ENCODE assay signal across 39 cellular contexts in the genomic region with DNA sequence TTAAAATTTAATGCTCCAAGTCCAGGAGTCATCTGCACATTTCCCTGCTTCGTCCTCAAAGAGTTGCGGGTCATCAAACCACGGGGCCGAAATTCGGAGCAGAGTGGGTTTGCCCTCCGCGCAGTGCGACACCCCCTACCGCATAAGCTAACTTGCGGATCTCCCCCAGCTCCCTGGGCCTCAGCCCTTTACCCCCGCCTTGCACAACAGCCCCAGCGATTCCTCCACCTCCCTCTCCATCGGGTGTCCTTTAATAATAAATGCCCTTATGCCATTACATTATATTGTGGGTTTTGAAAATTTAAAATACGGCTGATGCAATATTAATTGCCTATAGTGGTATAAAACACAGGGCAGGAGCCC. TPM values are rescaled to one million over a fixed set of nuclear protein-coding genes. Genes with fewer than 3 reads are reported as not detected.
"Had no signal": no experiment of that assay in that cellular context is flagged by ENCODE, and none has a peak within 500 bp of the region (broad histone marks: within the 10 kb centered on the region; RNA-seq: fewer than 3 reads in every experiment).

No MANE protein-coding gene starts in this region.

- H3K9me3 Mint-ChIP-seq: activated CD4-positive, alpha-beta memory T cell treated with anti-CD3 and anti-CD28 coated beads for 36 hours; activated naive CD4-positive, alpha-beta T cell treated with anti-CD3 and anti-CD28 coated beads for 36 hours; activated naive CD4-positive, alpha-beta T cell treated with anti-CD3 and anti-CD28 coated beads, Interleukin-2, amount 50 U/mL, for 24 hours; activated naive CD8-positive, alpha-beta T cell treated with anti-CD3 and anti-CD28 coated beads, Interleukin-2, amount 50 U/mL, for 24 hours; activated T-helper 1 cell treated with anti-CD3 and anti-CD28 coated beads, Interleukin-12 subunit alpha, Interleukin-12 subunit beta, Interleukin-2, Interleukin-4 antibody, amounts not matched to agents 30 ng/mL and 10 ng/mL and 1 ng/mL, durations not matched to agents 14 hours and 24 hours and 36 hours; activated T-helper 2 cell treated with anti-CD3 and anti-CD28 coated beads, Interferon-gamma antibody, Interleukin-2, Interleukin-4, amounts not matched to agents 10 μg/mL and 5 μg/mL and 100 μg/mL, durations not matched to agents 14 hours and 24 hours and 36 hours; T-helper 2 cell treated with Interferon-gamma antibody and Interleukin-4, amounts not matched to agents 5 μg/mL and 100 μg/mL, for 36 hours had no signal

- H3K36me3 Mint-ChIP-seq: activated naive CD4-positive, alpha-beta T cell treated with anti-CD3 and anti-CD28 coated beads, Interleukin-2, amount 50 U/mL, for 24 hours; activated naive CD8-positive, alpha-beta T cell treated with anti-CD3 and anti-CD28 coated beads for 36 hours had no signal

- FAIRE-seq: colon, frontal cortex had no signal

- H3K36me3 ChIP-seq: adrenal gland, esophagus squamous epithelium, heart left ventricle, WERI-Rb-1 had no signal

- H3K4me3 Mint-ChIP-seq: activated CD4-positive, alpha-beta memory T cell treated with anti-CD3 and anti-CD28 coated beads for 36 hours; activated CD4-positive, alpha-beta T cell treated with anti-CD3 and anti-CD28 coated beads for 36 hours; activated CD4-positive, alpha-beta T cell treated with anti-CD3 and anti-CD28 coated beads, Interleukin-2, amount 10 ng/mL, durations not matched to agents 24 days and 14 days; activated CD8-positive, alpha-beta memory T cell treated with anti-CD3 and anti-CD28 coated beads, Interleukin-2, amount 10 ng/mL, durations not matched to agents 7 days and 5 days; activated CD8-positive, alpha-beta T cell treated with anti-CD3 and anti-CD28 coated beads, Interleukin-2, amount 10 ng/mL, durations not matched to agents 7 days and 5 days; activated naive CD4-positive, alpha-beta T cell treated with anti-CD3 and anti-CD28 coated beads for 36 hours; activated naive CD4-positive, alpha-beta T cell treated with anti-CD3 and anti-CD28 coated beads, Interleukin-2, amount 50 U/mL, for 24 hours; activated naive CD8-positive, alpha-beta T cell treated with anti-CD3 and anti-CD28 coated beads for 36 hours; activated naive CD8-positive, alpha-beta T cell treated with anti-CD3 and anti-CD28 coated beads, Interleukin-2, amount 50 U/mL, for 24 hours; activated T-helper 1 cell treated with anti-CD3 and anti-CD28 coated beads, Interleukin-12 subunit alpha, Interleukin-12 subunit beta, Interleukin-2, Interleukin-4 antibody, amounts not matched to agents 30 ng/mL and 10 ng/mL and 1 ng/mL, durations not matched to agents 14 hours and 24 hours and 36 hours; effector memory CD8-positive, alpha-beta T cell; T-helper 17 cell; T-helper 2 cell treated with Interferon-gamma antibody and Interleukin-4, amounts not matched to agents 5 μg/mL and 100 μg/mL, for 36 hours had no signal

- H3K9me3 ChIP-seq: adrenal gland, body of pancreas, esophagus squamous epithelium, heart left ventricle had no signal

- H3K27ac ChIP-seq: adrenal gland, body of pancreas, epithelial cell of prostate, esophagus squamous epithelium, heart left ventricle, WERI-Rb-1 had no signal

- H3K4me3 ChIP-seq: adrenal gland, body of pancreas, esophagus squamous epithelium, heart left ventricle had no signal

- DNase-seq: activated CD4-positive, alpha-beta memory T cell treated with anti-CD3 and anti-CD28 coated beads for 36 hours; activated CD4-positive, alpha-beta T cell treated with anti-CD3 and anti-CD28 coated beads for 36 hours; activated CD4-positive, CD25-positive, alpha-beta regulatory T cell; activated CD4-positive, CD25-positive, alpha-beta regulatory T cell treated with anti-CD3 and anti-CD28 coated beads, Interleukin-2, amount 50 U/mL, for 72 hours; activated CD8-positive, alpha-beta memory T cell treated with anti-CD3 and anti-CD28 coated beads, Interleukin-2, amount 10 ng/mL, durations not matched to agents 7 days and 5 days; activated CD8-positive, alpha-beta memory T cell treated with anti-CD3 and anti-CD28 coated beads, Interleukin-2, amount 50 U/mL, for 4 hours; activated CD8-positive, alpha-beta T cell treated with anti-CD3 and anti-CD28 coated beads, Interleukin-2, amount 10 ng/mL, durations not matched to agents 7 days and 5 days; activated effector memory CD4-positive, alpha-beta T cell treated with anti-CD3 and anti-CD28 coated beads, Interleukin-2, amount 50 U/mL, for 16 hours; activated naive CD4-positive, alpha-beta T cell treated with anti-CD3 and anti-CD28 coated beads for 36 hours; activated naive CD8-positive, alpha-beta T cell treated with anti-CD3 and anti-CD28 coated beads for 36 hours; activated naive CD8-positive, alpha-beta T cell treated with anti-CD3 and anti-CD28 coated beads, Interleukin-2, amount 50 U/mL, for 24 hours; activated T-cell treated with anti-CD3 and anti-CD28 coated beads, Interleukin-2, amount 50 U/mL, for 1 hour; activated T-cell treated with anti-CD3 and anti-CD28 coated beads, Interleukin-2, amount 50 U/mL, for 48 hours; adrenal gland; amygdala; aorta; body of pancreas; caudate nucleus; cortex of kidney; dermis blood vessel endothelial cell; effector CD4-positive, alpha-beta T cell; effector memory CD8-positive, alpha-beta T cell; esophagus squamous epithelium; heart left ventricle; T-helper 1 cell; T-helper 17 cell; T1000; WERI-Rb-1 had no signal

- ATAC-seq: activated CD4-positive, alpha-beta T cell treated with anti-CD3 and anti-CD28 coated beads for 36 hours; activated CD8-positive, alpha-beta memory T cell treated with anti-CD3 and anti-CD28 coated beads, Interleukin-2, amount 10 ng/mL, durations not matched to agents 7 days and 5 days; activated CD8-positive, alpha-beta T cell treated with anti-CD3 and anti-CD28 coated beads, Interleukin-2, amount 10 ng/mL, durations not matched to agents 7 days and 5 days; activated naive CD8-positive, alpha-beta T cell treated with anti-CD3 and anti-CD28 coated beads, Interleukin-2, amount 50 U/mL, for 24 hours; body of pancreas; effector memory CD8-positive, alpha-beta T cell; heart left ventricle; T-helper 17 cell had no signal

- H3K27ac Mint-ChIP-seq: activated CD4-positive, alpha-beta memory T cell treated with anti-CD3 and anti-CD28 coated beads for 36 hours; activated CD4-positive, alpha-beta T cell treated with anti-CD3 and anti-CD28 coated beads for 36 hours; activated CD4-positive, alpha-beta T cell treated with anti-CD3 and anti-CD28 coated beads, Interleukin-2, amount 10 ng/mL, durations not matched to agents 24 days and 14 days; activated CD8-positive, alpha-beta memory T cell treated with anti-CD3 and anti-CD28 coated beads, Interleukin-2, amount 10 ng/mL, durations not matched to agents 7 days and 5 days; activated CD8-positive, alpha-beta T cell treated with anti-CD3 and anti-CD28 coated beads, Interleukin-2, amount 10 ng/mL, durations not matched to agents 7 days and 5 days; activated naive CD4-positive, alpha-beta T cell treated with anti-CD3 and anti-CD28 coated beads for 36 hours; activated naive CD4-positive, alpha-beta T cell treated with anti-CD3 and anti-CD28 coated beads, Interleukin-2, amount 50 U/mL, for 24 hours; activated naive CD8-positive, alpha-beta T cell treated with anti-CD3 and anti-CD28 coated beads for 36 hours; activated naive CD8-positive, alpha-beta T cell treated with anti-CD3 and anti-CD28 coated beads, Interleukin-2, amount 50 U/mL, for 24 hours; activated T-helper 1 cell treated with anti-CD3 and anti-CD28 coated beads, Interleukin-12 subunit alpha, Interleukin-12 subunit beta, Interleukin-2, Interleukin-4 antibody, amounts not matched to agents 30 ng/mL and 10 ng/mL and 1 ng/mL, durations not matched to agents 14 hours and 24 hours and 36 hours; activated T-helper 2 cell treated with anti-CD3 and anti-CD28 coated beads, Interferon-gamma antibody, Interleukin-2, Interleukin-4, amounts not matched to agents 10 μg/mL and 5 μg/mL and 100 μg/mL, durations not matched to agents 14 hours and 24 hours and 36 hours; effector memory CD8-positive, alpha-beta T cell; T-helper 17 cell; T-helper 2 cell treated with Interferon-gamma antibody and Interleukin-4, amounts not matched to agents 5 μg/mL and 100 μg/mL, for 36 hours had no signal

RNA-seq across cellular contexts. Expression of gene POU4F3, which starts 3.9 kb away (rescaled TPM):
- total RNA-seq: activated CD4-positive, alpha-beta memory T cell treated with anti-CD3 and anti-CD28 coated beads for 36 hours; activated CD4-positive, alpha-beta T cell treated with anti-CD3 and anti-CD28 coated beads for 36 hours; activated naive CD4-positive, alpha-beta T cell treated with anti-CD3 and anti-CD28 coated beads for 36 hours; activated T-helper 1 cell treated with anti-CD3 and anti-CD28 coated beads, Interleukin-12 subunit alpha, Interleukin-12 subunit beta, Interleukin-2, Interleukin-4 antibody, amounts not matched to agents 30 ng/mL and 10 ng/mL and 1 ng/mL, durations not matched to agents 14 hours and 24 hours and 36 hours; chondrocyte; dermis blood vessel endothelial cell; esophagus squamous epithelium; fibroblast of lung; fibroblast of villous mesenchyme; frontal cortex; T-helper 17 cell had no signal
- polyA plus RNA-seq: adrenal gland, fibroblast of lung had no signal
